In genomic region chr10:35911954-35912353, GRCh38 we compare ENCODE assay signal across 20 cellular contexts.
"Had no signal": no experiment of that assay in that cellular context is flagged by ENCODE, and none has a peak within 500 bp of the region (broad histone marks: within the 10 kb centered on the region; RNA-seq: fewer than 3 reads in every experiment).

No MANE protein-coding gene starts in this region.

- H3K9me3 Mint-ChIP-seq: activated CD4-positive, alpha-beta memory T cell treated with anti-CD3 and anti-CD28 coated beads, Interleukin-2, amount 10 ng/mL, durations not matched to agents 7 days and 5 days; activated naive CD8-positive, alpha-beta T cell treated with anti-CD3 and anti-CD28 coated beads, Interleukin-2, amount 10 ng/mL, durations not matched to agents 7 days and 5 days had no signal

- H3K9me3 ChIP-seq: breast epithelium had no signal

- H3K27ac ChIP-seq: breast epithelium had no signal

- ATAC-seq: activated CD4-positive, alpha-beta T cell treated with anti-CD3 and anti-CD28 coated beads for 36 hours; activated T-helper 17 cell treated with anti-CD3 and anti-CD28 coated beads, Interleukin-2, amount 50 U/mL, for 72 hours; T-helper 17 cell had no signal

- H3K27me3 ChIP-seq: breast epithelium had no signal

- H3K4me3 ChIP-seq: breast epithelium had no signal

- H3K27ac Mint-ChIP-seq: activated CD4-positive, alpha-beta memory T cell treated with anti-CD3 and anti-CD28 coated beads, Interleukin-2, amount 10 ng/mL, durations not matched to agents 7 days and 5 days; activated CD4-positive, alpha-beta T cell treated with anti-CD3 and anti-CD28 coated beads for 36 hours; activated naive CD8-positive, alpha-beta T cell treated with anti-CD3 and anti-CD28 coated beads, Interleukin-2, amount 10 ng/mL, durations not matched to agents 7 days and 5 days; activated T-helper 17 cell treated with anti-CD3 and anti-CD28 coated beads, Interleukin-2, amount 50 U/mL, for 72 hours; T-helper 17 cell had no signal

- DNase-seq: activated CD4-positive, alpha-beta memory T cell treated with anti-CD3 and anti-CD28 coated beads, Interleukin-2, amount 10 ng/mL, durations not matched to agents 7 days and 5 days; activated CD4-positive, alpha-beta T cell treated with anti-CD3 and anti-CD28 coated beads for 36 hours; activated CD4-positive, alpha-beta T cell treated with anti-CD3 and anti-CD28 coated beads, Interleukin-2, amount 50 U/mL, for 1 hour; activated gamma-delta T cell treated with Interleukin-2 at 50 U/mL for 16 hours; activated naive CD4-positive, alpha-beta T cell treated with anti-CD3 and anti-CD28 coated beads, Interleukin-2, amount 50 U/mL, for 16 hours; activated naive CD8-positive, alpha-beta T cell treated with anti-CD3 and anti-CD28 coated beads, Interleukin-2, amount 10 ng/mL, durations not matched to agents 7 days and 5 days; activated T-cell treated with anti-CD3 and anti-CD28 coated beads for 4 hours; activated T-cell treated with anti-CD3 and anti-CD28 coated beads, Interleukin-2, amount 50 U/mL, for 48 hours; aorta; caudate nucleus; Kasumi-1; NCI-H1048; NCI-H146; NCI-H187 treated with DMSO at 0.1 percent for 48 hours; NCI-H2081 treated with DMSO at 0.1 percent for 48 hours; SIG-M5; T-helper 17 cell; T-helper 9 cell had no signal

- H3K27me3 Mint-ChIP-seq: activated CD4-positive, alpha-beta memory T cell treated with anti-CD3 and anti-CD28 coated beads, Interleukin-2, amount 10 ng/mL, durations not matched to agents 7 days and 5 days; activated naive CD8-positive, alpha-beta T cell treated with anti-CD3 and anti-CD28 coated beads, Interleukin-2, amount 10 ng/mL, durations not matched to agents 7 days and 5 days; T-helper 17 cell had no signal

- H3K4me3 Mint-ChIP-seq: activated CD4-positive, alpha-beta memory T cell treated with anti-CD3 and anti-CD28 coated beads, Interleukin-2, amount 10 ng/mL, durations not matched to agents 7 days and 5 days; activated CD4-positive, alpha-beta T cell treated with anti-CD3 and anti-CD28 coated beads for 36 hours; activated naive CD8-positive, alpha-beta T cell treated with anti-CD3 and anti-CD28 coated beads, Interleukin-2, amount 10 ng/mL, durations not matched to agents 7 days and 5 days; activated T-helper 17 cell treated with anti-CD3 and anti-CD28 coated beads, Interleukin-2, amount 50 U/mL, for 72 hours; T-helper 17 cell had no signal

- H3K4me1 ChIP-seq: breast epithelium had no signal

- H3K36me3 Mint-ChIP-seq: activated naive CD8-positive, alpha-beta T cell treated with anti-CD3 and anti-CD28 coated beads, Interleukin-2, amount 10 ng/mL, durations not matched to agents 7 days and 5 days had no signal

- H3K4me1 Mint-ChIP-seq: activated CD4-positive, alpha-beta memory T cell treated with anti-CD3 and anti-CD28 coated beads, Interleukin-2, amount 10 ng/mL, durations not matched to agents 7 days and 5 days; activated CD4-positive, alpha-beta T cell treated with anti-CD3 and anti-CD28 coated beads for 36 hours; activated naive CD8-positive, alpha-beta T cell treated with anti-CD3 and anti-CD28 coated beads, Interleukin-2, amount 10 ng/mL, durations not matched to agents 7 days and 5 days; activated T-helper 17 cell treated with anti-CD3 and anti-CD28 coated beads, Interleukin-2, amount 50 U/mL, for 72 hours; T-helper 17 cell had no signal

- H3K36me3 ChIP-seq: breast epithelium had no signal
